1 cellular context compared by ENCODE assay signal in the genomic region with DNA sequence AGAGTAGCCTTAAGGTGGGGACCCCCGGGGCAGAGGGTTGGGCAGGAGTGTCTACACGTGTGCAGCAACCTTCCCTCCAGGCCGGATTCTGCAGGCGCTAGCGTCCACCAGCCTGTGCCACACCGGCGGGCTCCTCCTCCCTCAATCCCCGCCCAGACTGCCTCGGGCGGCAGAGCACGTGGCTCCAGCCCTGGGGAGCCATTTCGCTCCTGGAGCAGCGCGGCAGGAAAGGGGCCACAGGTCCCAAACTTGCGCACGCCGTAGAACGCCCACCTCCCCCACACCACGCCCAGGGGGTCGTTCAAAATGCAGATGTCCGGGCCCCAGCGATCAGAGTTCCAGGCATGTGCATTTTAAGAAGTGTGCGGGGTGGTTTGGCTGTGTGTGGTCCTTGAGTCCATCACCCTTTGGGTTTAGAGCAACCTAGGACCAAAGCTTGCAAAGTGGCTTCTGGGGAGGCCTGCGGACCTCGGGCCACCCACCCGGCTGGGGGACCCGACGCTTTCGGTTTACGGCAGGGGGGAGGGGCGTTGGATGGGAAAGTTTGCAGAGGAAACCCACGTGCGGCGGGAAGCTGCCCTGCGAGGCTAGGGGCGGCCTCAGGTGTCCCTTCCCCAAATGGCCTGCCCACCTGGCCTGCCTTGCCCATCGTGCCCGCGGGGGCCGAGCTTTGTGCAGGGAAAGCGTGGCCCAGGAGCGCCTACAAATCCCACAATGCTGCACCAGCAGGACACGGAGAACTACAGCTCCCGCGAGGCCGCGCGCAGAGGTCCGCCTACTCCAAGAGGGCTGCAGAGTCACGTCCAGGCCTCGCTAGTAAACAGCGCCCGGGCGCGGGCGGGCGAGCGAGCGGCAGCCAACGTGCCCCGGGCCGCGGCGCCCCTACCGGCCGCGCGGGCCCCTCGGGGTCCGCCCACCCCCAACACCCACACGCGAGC.
A peak's percentile ranks its signal among the peaks of the same experiment; 100 is the strongest.
TF ChIP-seq lines count a peak whose summit lies in the region.

No MANE protein-coding gene starts in this region.

TF ChIP-seq in K562, 482 proteins besides CTCF, POLR2A, EP300 and RAD21 (continued from another document and continues in another):
- TF ChIP-seq, protein P1, sequence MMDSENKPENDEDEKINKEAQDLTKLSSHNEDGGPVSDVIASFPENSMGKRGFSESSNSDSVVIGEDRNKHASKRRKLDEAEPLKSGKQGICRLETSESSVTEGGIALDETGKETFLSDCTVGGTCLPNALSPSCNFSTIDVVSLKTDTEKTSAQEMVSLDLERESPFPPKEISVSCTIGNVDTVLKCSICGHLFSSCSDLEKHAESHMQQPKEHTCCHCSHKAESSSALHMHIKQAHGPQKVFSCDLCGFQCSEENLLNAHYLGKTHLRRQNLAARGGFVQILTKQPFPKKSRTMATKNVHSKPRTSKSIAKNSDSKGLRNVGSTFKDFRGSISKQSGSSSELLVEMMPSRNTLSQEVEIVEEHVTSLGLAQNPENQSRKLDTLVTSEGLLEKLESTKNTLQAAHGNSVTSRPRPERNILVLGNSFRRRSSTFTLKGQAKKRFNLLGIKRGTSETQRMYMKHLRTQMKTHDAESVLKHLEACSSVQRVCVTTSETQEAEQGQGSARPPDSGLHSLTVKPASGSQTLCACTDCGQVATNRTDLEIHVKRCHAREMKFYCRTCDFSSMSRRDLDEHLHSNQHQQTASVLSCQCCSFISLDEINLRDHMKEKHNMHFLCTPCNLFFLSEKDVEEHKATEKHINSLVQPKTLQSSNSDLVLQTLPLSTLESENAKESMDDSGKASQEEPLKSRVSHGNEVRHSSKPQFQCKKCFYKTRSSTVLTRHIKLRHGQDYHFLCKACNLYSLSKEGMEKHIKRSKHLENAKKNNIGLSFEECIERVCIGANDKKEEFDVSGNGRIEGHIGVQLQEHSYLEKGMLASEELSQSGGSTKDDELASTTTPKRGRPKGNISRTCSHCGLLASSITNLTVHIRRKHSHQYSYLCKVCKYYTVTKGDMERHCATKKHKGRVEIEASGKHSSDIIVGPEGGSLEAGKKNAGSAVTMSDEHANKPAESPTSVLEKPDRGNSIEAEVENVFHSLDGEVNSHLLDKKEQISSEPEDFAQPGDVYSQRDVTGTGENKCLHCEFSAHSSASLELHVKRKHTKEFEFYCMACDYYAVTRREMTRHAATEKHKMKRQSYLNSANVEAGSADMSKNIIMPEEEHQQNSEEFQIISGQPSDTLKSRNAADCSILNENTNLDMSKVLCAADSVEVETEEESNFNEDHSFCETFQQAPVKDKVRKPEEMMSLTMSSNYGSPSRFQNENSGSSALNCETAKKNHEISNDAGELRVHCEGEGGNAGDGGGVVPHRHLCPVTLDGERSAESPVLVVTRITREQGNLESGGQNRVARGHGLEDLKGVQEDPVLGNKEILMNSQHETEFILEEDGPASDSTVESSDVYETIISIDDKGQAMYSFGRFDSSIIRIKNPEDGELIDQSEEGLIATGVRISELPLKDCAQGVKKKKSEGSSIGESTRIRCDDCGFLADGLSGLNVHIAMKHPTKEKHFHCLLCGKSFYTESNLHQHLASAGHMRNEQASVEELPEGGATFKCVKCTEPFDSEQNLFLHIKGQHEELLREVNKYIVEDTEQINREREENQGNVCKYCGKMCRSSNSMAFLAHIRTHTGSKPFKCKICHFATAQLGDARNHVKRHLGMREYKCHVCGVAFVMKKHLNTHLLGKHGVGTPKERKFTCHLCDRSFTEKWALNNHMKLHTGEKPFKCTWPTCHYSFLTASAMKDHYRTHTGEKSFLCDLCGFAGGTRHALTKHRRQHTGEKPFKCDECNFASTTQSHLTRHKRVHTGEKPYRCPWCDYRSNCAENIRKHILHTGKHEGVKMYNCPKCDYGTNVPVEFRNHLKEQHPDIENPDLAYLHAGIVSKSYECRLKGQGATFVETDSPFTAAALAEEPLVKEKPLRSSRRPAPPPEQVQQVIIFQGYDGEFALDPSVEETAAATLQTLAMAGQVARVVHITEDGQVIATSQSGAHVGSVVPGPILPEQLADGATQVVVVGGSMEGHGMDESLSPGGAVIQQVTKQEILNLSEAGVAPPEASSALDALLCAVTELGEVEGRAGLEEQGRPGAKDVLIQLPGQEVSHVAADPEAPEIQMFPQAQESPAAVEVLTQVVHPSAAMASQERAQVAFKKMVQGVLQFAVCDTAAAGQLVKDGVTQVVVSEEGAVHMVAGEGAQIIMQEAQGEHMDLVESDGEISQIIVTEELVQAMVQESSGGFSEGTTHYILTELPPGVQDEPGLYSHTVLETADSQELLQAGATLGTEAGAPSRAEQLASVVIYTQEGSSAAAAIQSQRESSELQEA (IDR thresholded peaks at IDR 0.05; ENCODE audit: low read depth): no peak
- TF ChIP-seq PHF20 (IDR thresholded peaks at IDR 0.05; ENCODE audit: partially characterized antibody) (no peak), RHOXF2B (CRISPR knock-in tag; conservative IDR thresholded peaks at IDR 0.05) (no peak), SNIP1 (IDR thresholded peaks at IDR 0.05; ENCODE audit: low read depth) (no peak), SIRT6 (IDR thresholded peaks at IDR 0.05; ENCODE audit: low read depth, low read length) (no peak), ZNF347 (CRISPR knock-in tag; IDR thresholded peaks at IDR 0.05; ENCODE audit: low read depth) (no peak), HDAC3 (IDR thresholded peaks at IDR 0.05; ENCODE audit: borderline replicate concordance, partially characterized antibody) (no peak), ZNF778 (CRISPR knock-in tag; IDR thresholded peaks at IDR 0.05) (no peak), FOSL1 (tag; conservative IDR thresholded peaks at IDR 0.05) (no peak; the same call in 1 of the 2 replicates), NR3C1 (CRISPR knock-in tag; IDR thresholded peaks at IDR 0.05) (peak; percentile 33; the same call in 1 of the 2 replicates), C11orf30 (IDR thresholded peaks at IDR 0.05; ENCODE audit: low read depth) (peak; percentile 54; the same call in 1 of the 2 replicates), HDAC1 (IDR thresholded peaks at IDR 0.05) (peak; percentile 47 to 92; a peak in 3 of 4 replicates), WHSC1 (IDR thresholded peaks at IDR 0.05; ENCODE audit: low read length) (no peak), ATF6 (CRISPR knock-in tag; IDR thresholded peaks at IDR 0.05) (no peak; the same call in 1 of the 2 replicates), BRCA1 (IDR thresholded peaks at IDR 0.05) (no peak), BRCA1 (CRISPR knock-in tag; IDR thresholded peaks at IDR 0.05) (no peak), ARID4B (CRISPR knock-in tag; IDR thresholded peaks at IDR 0.05) (peak; percentile 67), ZNF121 (CRISPR knock-in tag; conservative IDR thresholded peaks at IDR 0.05) (0 out of 2 replicates have a peak, but pooled peaks have one; percentile 20), ZNF512 (tag; IDR thresholded peaks at IDR 0.05) (no peak), CEBPB (tag; IDR thresholded peaks at IDR 0.05) (no peak), ZNF184 (CRISPR knock-in tag; IDR thresholded peaks at IDR 0.05) (no peak), MEF2D (tag; conservative IDR thresholded peaks at IDR 0.05; ENCODE audit: low read depth) (no peak), ZNF24 (IDR thresholded peaks at IDR 0.05) (no peak), ELK1 (CRISPR knock-in tag; IDR thresholded peaks at IDR 0.05) (no peak)
- TF ChIP-seq, protein P2, sequence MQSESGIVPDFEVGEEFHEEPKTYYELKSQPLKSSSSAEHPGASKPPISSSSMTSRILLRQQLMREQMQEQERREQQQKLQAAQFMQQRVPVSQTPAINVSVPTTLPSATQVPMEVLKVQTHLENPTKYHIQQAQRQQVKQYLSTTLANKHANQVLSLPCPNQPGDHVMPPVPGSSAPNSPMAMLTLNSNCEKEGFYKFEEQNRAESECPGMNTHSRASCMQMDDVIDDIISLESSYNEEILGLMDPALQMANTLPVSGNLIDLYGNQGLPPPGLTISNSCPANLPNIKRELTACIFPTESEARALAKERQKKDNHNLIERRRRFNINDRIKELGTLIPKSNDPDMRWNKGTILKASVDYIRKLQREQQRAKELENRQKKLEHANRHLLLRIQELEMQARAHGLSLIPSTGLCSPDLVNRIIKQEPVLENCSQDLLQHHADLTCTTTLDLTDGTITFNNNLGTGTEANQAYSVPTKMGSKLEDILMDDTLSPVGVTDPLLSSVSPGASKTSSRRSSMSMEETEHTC (IDR thresholded peaks at IDR 0.05): 0 out of 2 replicates have a peak, but pooled peaks have one; percentile 40
- TF ChIP-seq, protein P3, sequence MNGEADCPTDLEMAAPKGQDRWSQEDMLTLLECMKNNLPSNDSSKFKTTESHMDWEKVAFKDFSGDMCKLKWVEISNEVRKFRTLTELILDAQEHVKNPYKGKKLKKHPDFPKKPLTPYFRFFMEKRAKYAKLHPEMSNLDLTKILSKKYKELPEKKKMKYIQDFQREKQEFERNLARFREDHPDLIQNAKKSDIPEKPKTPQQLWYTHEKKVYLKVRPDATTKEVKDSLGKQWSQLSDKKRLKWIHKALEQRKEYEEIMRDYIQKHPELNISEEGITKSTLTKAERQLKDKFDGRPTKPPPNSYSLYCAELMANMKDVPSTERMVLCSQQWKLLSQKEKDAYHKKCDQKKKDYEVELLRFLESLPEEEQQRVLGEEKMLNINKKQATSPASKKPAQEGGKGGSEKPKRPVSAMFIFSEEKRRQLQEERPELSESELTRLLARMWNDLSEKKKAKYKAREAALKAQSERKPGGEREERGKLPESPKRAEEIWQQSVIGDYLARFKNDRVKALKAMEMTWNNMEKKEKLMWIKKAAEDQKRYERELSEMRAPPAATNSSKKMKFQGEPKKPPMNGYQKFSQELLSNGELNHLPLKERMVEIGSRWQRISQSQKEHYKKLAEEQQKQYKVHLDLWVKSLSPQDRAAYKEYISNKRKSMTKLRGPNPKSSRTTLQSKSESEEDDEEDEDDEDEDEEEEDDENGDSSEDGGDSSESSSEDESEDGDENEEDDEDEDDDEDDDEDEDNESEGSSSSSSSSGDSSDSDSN (IDR thresholded peaks at IDR 0.05; ENCODE audit: borderline replicate concordance in 1 of 2, low read depth in 2 of 2, low read length in 2 of 2): peak in 1 of 2 experiments; percentile 62; a peak in 1 of 4 replicates
- TF ChIP-seq, protein P4, sequence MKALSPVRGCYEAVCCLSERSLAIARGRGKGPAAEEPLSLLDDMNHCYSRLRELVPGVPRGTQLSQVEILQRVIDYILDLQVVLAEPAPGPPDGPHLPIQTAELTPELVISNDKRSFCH (CRISPR knock-in tag; IDR thresholded peaks at IDR 0.05): no peak
- TF ChIP-seq, protein P4 (tag; IDR thresholded peaks at IDR 0.05): peak; percentile 70
